In genomic region chr17:2609091-2609490, GRCh38 we compare ENCODE assay signal across 13 cellular contexts.
"Had no signal": no experiment of that assay in that cellular context is flagged by ENCODE, and none has a peak within 500 bp of the region (broad histone marks: within the 10 kb centered on the region; RNA-seq: fewer than 3 reads in every experiment).

No MANE protein-coding gene starts in this region.

- H3K9me3 ChIP-seq: breast epithelium, ovary, spleen had no signal

- H3K27me3 ChIP-seq: breast epithelium, ovary, spleen had no signal

- DNase-seq: activated CD4-positive, alpha-beta T cell treated with anti-CD3 and anti-CD28 coated beads for 48 hours; activated CD8-positive, alpha-beta T cell treated with anti-CD3 and anti-CD28 coated beads for 36 hours; activated T-cell treated with anti-CD3 and anti-CD28 coated beads, Interleukin-2, amount 50 U/mL, for 72 hours; anterior cingulate cortex; mammary epithelial cell; ovary; spleen; WERI-Rb-1 had no signal

- H3K9me3 Mint-ChIP-seq: activated CD8-positive, alpha-beta T cell treated with anti-CD3 and anti-CD28 coated beads for 36 hours; activated T-cell treated with anti-CD3 and anti-CD28 coated beads, Interleukin-2, amount 50 U/mL, for 72 hours; nephron; T-helper 1 cell treated with Interleukin-12 subunit alpha and Interleukin-12 subunit beta and Interleukin-4 antibody, amounts not matched to agents 30 μg/mL and 1 μg/mL, for 36 hours had no signal

- ATAC-seq: activated CD8-positive, alpha-beta T cell treated with anti-CD3 and anti-CD28 coated beads for 36 hours; activated T-cell treated with anti-CD3 and anti-CD28 coated beads, Interleukin-2, amount 50 U/mL, for 72 hours; esophagus mucosa; sciatic nerve had no signal

- H3K36me3 ChIP-seq: breast epithelium, ovary had no signal

- H3K4me3 ChIP-seq: breast epithelium, ovary, spleen had no signal

- H3K4me1 ChIP-seq: breast epithelium had no signal

- H3K27ac ChIP-seq: breast epithelium, ovary, spleen, WERI-Rb-1 had no signal

- H3K4me3 Mint-ChIP-seq: activated CD8-positive, alpha-beta T cell treated with anti-CD3 and anti-CD28 coated beads for 36 hours; activated T-cell treated with anti-CD3 and anti-CD28 coated beads, Interleukin-2, amount 50 U/mL, for 72 hours; nephron; T-helper 1 cell treated with Interleukin-12 subunit alpha and Interleukin-12 subunit beta and Interleukin-4 antibody, amounts not matched to agents 30 μg/mL and 1 μg/mL, for 36 hours had no signal

- H3K27me3 Mint-ChIP-seq: activated CD8-positive, alpha-beta T cell treated with anti-CD3 and anti-CD28 coated beads for 36 hours had no signal

- H3K27ac Mint-ChIP-seq: activated CD8-positive, alpha-beta T cell treated with anti-CD3 and anti-CD28 coated beads for 36 hours; T-helper 1 cell treated with Interleukin-12 subunit alpha and Interleukin-12 subunit beta and Interleukin-4 antibody, amounts not matched to agents 30 μg/mL and 1 μg/mL, for 36 hours had no signal
